ENCODE assay signal across 34 cellular contexts in genomic region chr3:171385086-171385485, GRCh38.
DNase-seq lines count a peak whose midpoint lies in the region; ATAC-seq, FAIRE-seq and TF ChIP-seq lines count a peak whose summit lies in the region.
"Had no signal": no experiment of that assay in that cellular context is flagged by ENCODE, and none has a peak within 500 bp of the region (broad histone marks: within the 10 kb centered on the region; RNA-seq: fewer than 3 reads in every experiment).

No MANE protein-coding gene starts in this region.

- peaks cover 82% of the 10 kb centered on the region for H3K4me1 Mint-ChIP-seq in CD8-positive, alpha-beta T cell (ENCODE audit: low read depth)
- H3K4me1 Mint-ChIP-seq in nephron: peaks cover 67% of the 10 kb centered on the region
- peaks cover 76 to 94% (median 93%) of the 10 kb centered on the region in 3 donors for H3K4me1 Mint-ChIP-seq in CD8-positive, alpha-beta memory T cell
- H3K4me1 Mint-ChIP-seq in activated CD4-positive, alpha-beta T cell treated with anti-CD3 and anti-CD28 coated beads for 36 hours: peaks cover 51% of the 10 kb centered on the region
- H3K4me1 Mint-ChIP-seq: B cell had no signal

- CTCF ChIA-PET in CD8-positive, alpha-beta T cell (lab: Charles Lee): no interaction called here
- CTCF ChIA-PET in H1 (lab: Charles Lee; ENCODE audit: partially characterized antibody): interaction anchor here (0.7 kb wide), 1 partner anchor 68 kb away, joined by 3 read pairs; no protein-coding TSS in a partner anchor
- CTCF ChIA-PET in CD8-positive, alpha-beta memory T cell (lab: Charles Lee): no interaction called here
- CTCF ChIA-PET in activated CD4-positive, alpha-beta T cell treated with anti-CD3 and anti-CD28 coated beads for 36 hours (lab: Charles Lee): interaction anchor here (1.1 to 1.7 kb wide), 4 partner anchors 10 to 74 kb away, joined by 3 read pairs; no protein-coding TSS in a partner anchor

- H3K27me3 Mint-ChIP-seq in CD8-positive, alpha-beta T cell (ENCODE audit: low read depth): no peaks in the 10 kb centered on the region
- no peaks in the 10 kb centered on the region for H3K27me3 Mint-ChIP-seq in nephron (ENCODE audit: low read depth)
- no peaks in the 10 kb centered on the region for H3K27me3 Mint-ChIP-seq in CD8-positive, alpha-beta memory T cell
- no peaks in the 10 kb centered on the region for H3K27me3 Mint-ChIP-seq in activated CD4-positive, alpha-beta T cell treated with anti-CD3 and anti-CD28 coated beads for 36 hours
- H3K27me3 Mint-ChIP-seq: activated CD4-positive, alpha-beta memory T cell treated with anti-CD3 and anti-CD28 coated beads, Interleukin-2, amount 10 ng/mL, durations not matched to agents 7 days and 5 days; activated naive CD8-positive, alpha-beta T cell treated with anti-CD3 and anti-CD28 coated beads, Interleukin-2, amount 10 ng/mL, durations not matched to agents 7 days and 5 days had no signal

- no peak overlapping the region for H3K27ac ChIP-seq in CD8-positive, alpha-beta T cell (ENCODE audit: low read depth, low read length)
- H3K27ac ChIP-seq in H1 (ENCODE audit: low read depth, low read length): no peak overlapping the region
- H3K27ac ChIP-seq in CD8-positive, alpha-beta memory T cell (ENCODE audit: low read depth, low read length): no peak overlapping the region
- H3K27ac ChIP-seq: coronary artery, esophagus squamous epithelium, heart left ventricle, neutrophil, prostate gland, right lobe of liver, spleen, tibial artery had no signal

- H2BK15ac ChIP-seq in H1 (ENCODE audit: low read length): no peak overlapping the region

- H3K4me2 ChIP-seq in H1 (ENCODE audit: insufficient read depth in 1 of 2, low read depth in 2 of 2, low read length in 2 of 2): peak overlapping the region in 1 of 2 experiments; percentile 44; a peak in 3 of 4 replicates

- H2BK5ac ChIP-seq in H1 (ENCODE audit: low read depth, low read length): no peak overlapping the region

- H3K27me3 ChIP-seq in CD8-positive, alpha-beta T cell (ENCODE audit: insufficient read depth, low read length): no peaks in the 10 kb centered on the region
- no peaks in the 10 kb centered on the region for H3K27me3 ChIP-seq in H1 (replicated peaks in 1 of 4; ENCODE audit: control insufficient read depth in 3 of 4, extremely low read depth in 1 of 4, insufficient read depth in 3 of 4, low read length in 3 of 4)
- no peaks in the 10 kb centered on the region for H3K27me3 ChIP-seq in CD8-positive, alpha-beta memory T cell (ENCODE audit: insufficient read depth, low read length, poor library complexity, severe bottlenecking)
- H3K27me3 ChIP-seq: esophagus squamous epithelium, heart left ventricle, neutrophil, right lobe of liver, spleen, tibial artery had no signal

- no peak overlapping the region for H3K4me3 ChIP-seq in CD8-positive, alpha-beta T cell (ENCODE audit: low read depth, low read length)
- H3K4me3 ChIP-seq in H1 (ENCODE audit: extremely low read depth in 1 of 4, insufficient read depth in 2 of 4, low read depth in 3 of 4, low read length in 4 of 4): no peak overlapping the region
- H3K4me3 ChIP-seq in CD8-positive, alpha-beta memory T cell (ENCODE audit: low read length): no peak overlapping the region
- H3K4me3 ChIP-seq: coronary artery, esophagus squamous epithelium, GM12878, heart left ventricle, prostate gland, right lobe of liver, spleen, tibial artery had no signal

- peaks cover 0 to 2% of the 10 kb centered on the region in 2 experiments for H4K20me1 ChIP-seq in H1 (replicated peaks in 1 of 2; ENCODE audit: control insufficient read depth in 1 of 2, insufficient read depth in 2 of 2, low read length in 2 of 2)

- no peak for DNase-seq in CD8-positive, alpha-beta T cell
- no peak for DNase-seq in H1 (ENCODE audit: low read depth in 1 of 2, low spot score in 2 of 2)
- no peak for DNase-seq in CD8-positive, alpha-beta memory T cell
- DNase-seq in GF-D8 (lab: John Stamatoyannopoulos, UW): no peak
- DNase-seq in activated CD4-positive, alpha-beta T cell treated with anti-CD3 and anti-CD28 coated beads for 36 hours: no peak
- DNase-seq: activated CD4-positive, alpha-beta memory T cell treated with anti-CD3 and anti-CD28 coated beads, Interleukin-2, amount 10 ng/mL, durations not matched to agents 7 days and 5 days; activated naive CD8-positive, alpha-beta T cell treated with anti-CD3 and anti-CD28 coated beads, Interleukin-2, amount 10 ng/mL, durations not matched to agents 7 days and 5 days; aorta; DMS153; esophagus squamous epithelium; foreskin melanocyte; heart left ventricle; immature natural killer cell; left colon; mammary epithelial cell; NCI-H1048; NCI-H2107; NCI-H748 treated with DMSO at 0.1 percent for 48 hours; right lobe of liver; spleen; stimulated activated CD4-positive, alpha-beta T cell treated with anti-CD3 and anti-CD28 coated beads, Interleukin-2, amount 100 ng/mL, for 24 hours; T-helper 2 cell; tibial artery had no signal

- H3K79me2 ChIP-seq in H1 (ENCODE audit: control insufficient read depth in 1 of 2, insufficient read depth in 2 of 2, low read length in 2 of 2): peaks cover 3 to 47% of the 10 kb centered on the region in 2 experiments; a peak in 2 of 4 replicates

- H3K4me3 Mint-ChIP-seq in CD8-positive, alpha-beta T cell: no peak overlapping the region
- H3K4me3 Mint-ChIP-seq in nephron: no peak overlapping the region
- H3K4me3 Mint-ChIP-seq in CD8-positive, alpha-beta memory T cell: peak overlapping the region in 1 of 7 donors; percentile 8
- H3K4me3 Mint-ChIP-seq in activated CD4-positive, alpha-beta T cell treated with anti-CD3 and anti-CD28 coated beads for 36 hours: no peak overlapping the region
- H3K4me3 Mint-ChIP-seq: activated CD4-positive, alpha-beta memory T cell treated with anti-CD3 and anti-CD28 coated beads, Interleukin-2, amount 10 ng/mL, durations not matched to agents 7 days and 5 days; activated naive CD8-positive, alpha-beta T cell treated with anti-CD3 and anti-CD28 coated beads, Interleukin-2, amount 10 ng/mL, durations not matched to agents 7 days and 5 days; B cell; immature natural killer cell had no signal

- H2AFZ ChIP-seq in H1 (ENCODE audit: low read length): no peak overlapping the region

- H3K23me2 ChIP-seq in H1 (ENCODE audit: low read depth, low read length): no peaks in the 10 kb centered on the region

- no peak for TF ChIP-seq CTCF in CD8-positive, alpha-beta T cell (IDR thresholded peaks at IDR 0.05)
- no peak for TF ChIP-seq CTCF in H1 (IDR thresholded peaks at IDR 0.05; ENCODE audit: control extremely low read depth in 1 of 3, insufficient read depth in 1 of 3, low read depth in 1 of 3, low read length in 3 of 3)
- no peak for TF ChIP-seq CTCF in nephron (IDR thresholded peaks at IDR 0.05; ENCODE audit: unreplicated experiment in 3 of 3)

- no peak overlapping the region; a peak in 1 of 7 replicates for H3K9ac ChIP-seq in H1 (replicated peaks in 1 of 4; ENCODE audit: extremely low read depth in 1 of 4, low read depth in 3 of 4, low read length in 3 of 4)

- H3K4ac ChIP-seq in H1 (replicated peaks; ENCODE audit: insufficient read length, low read depth, low read length): no peak overlapping the region

- H3K9me3 ChIP-seq in CD8-positive, alpha-beta T cell (ENCODE audit: low read length): no peaks in the 10 kb centered on the region
- H3K9me3 ChIP-seq in H1 (ENCODE audit: insufficient read depth in 2 of 2, low read depth in 1 of 2, low read length in 1 of 2): no peaks in the 10 kb centered on the region
- no peaks in the 10 kb centered on the region for H3K9me3 ChIP-seq in CD8-positive, alpha-beta memory T cell (ENCODE audit: low read length)
- H3K9me3 ChIP-seq: esophagus squamous epithelium, heart left ventricle, neutrophil, prostate gland, right lobe of liver, spleen, tibial artery had no signal

- H3K27ac Mint-ChIP-seq in CD8-positive, alpha-beta T cell: peak overlapping the region; percentile 13
- peak overlapping the region in 2 of 3 experiments; percentile 13 to 27 for H3K27ac Mint-ChIP-seq in nephron
- peak overlapping the region in 3 of 8 donors; percentile 21 to 61 (median 47) for H3K27ac Mint-ChIP-seq in CD8-positive, alpha-beta memory T cell
- H3K27ac Mint-ChIP-seq in activated CD4-positive, alpha-beta T cell treated with anti-CD3 and anti-CD28 coated beads for 36 hours: no peak overlapping the region
- H3K27ac Mint-ChIP-seq: activated CD4-positive, alpha-beta memory T cell treated with anti-CD3 and anti-CD28 coated beads, Interleukin-2, amount 10 ng/mL, durations not matched to agents 7 days and 5 days; activated naive CD8-positive, alpha-beta T cell treated with anti-CD3 and anti-CD28 coated beads, Interleukin-2, amount 10 ng/mL, durations not matched to agents 7 days and 5 days; B cell had no signal

- WGBS in H1 (ENCODE audit: extremely low coverage in 1 of 2, insufficient coverage in 1 of 2, insufficient read length in 1 of 2, insufficient replicate concordance in 2 of 2, low coverage in 1 of 2, low lambda C conversion rate in 2 of 2, missing lambda C conversion rate in 1 of 2), 2 experiments: 65% methylated on average over 5 of the region's 5 CpGs; no CpG with 5 or more reads in 1 of the 2 experiments

- no peaks in the 10 kb centered on the region for H3K9me3 Mint-ChIP-seq in CD8-positive, alpha-beta T cell
- no peaks in the 10 kb centered on the region for H3K9me3 Mint-ChIP-seq in nephron
- no peaks in the 10 kb centered on the region for H3K9me3 Mint-ChIP-seq in CD8-positive, alpha-beta memory T cell
- no peaks in the 10 kb centered on the region for H3K9me3 Mint-ChIP-seq in activated CD4-positive, alpha-beta T cell treated with anti-CD3 and anti-CD28 coated beads for 36 hours (ENCODE audit: low read depth)
- H3K9me3 Mint-ChIP-seq: activated CD4-positive, alpha-beta memory T cell treated with anti-CD3 and anti-CD28 coated beads, Interleukin-2, amount 10 ng/mL, durations not matched to agents 7 days and 5 days; immature natural killer cell had no signal

- TF ChIP-seq RAD21 in H1 (IDR thresholded peaks at IDR 0.05 in 1 of 2, conservative IDR thresholded peaks at IDR 0.05 in 1 of 2; ENCODE audit: low read depth in 2 of 2, low read length in 2 of 2): no peak

- intact Hi-C loops in CD8-positive, alpha-beta T cell (cut with DNase I, micrococcal nuclease): no loop called here
- intact Hi-C loops in activated CD4-positive, alpha-beta T cell treated with anti-CD3 and anti-CD28 coated beads for 36 hours (cut with DNase I, micrococcal nuclease): no loop called here

- no peaks in the 10 kb centered on the region for H3K36me3 ChIP-seq in CD8-positive, alpha-beta T cell (ENCODE audit: insufficient read depth, low read length)
- no peaks in the 10 kb centered on the region for H3K36me3 ChIP-seq in H1 (ENCODE audit: control insufficient read depth in 2 of 4, insufficient read depth in 4 of 4, low read length in 3 of 4)
- no peaks in the 10 kb centered on the region for H3K36me3 ChIP-seq in CD8-positive, alpha-beta memory T cell (ENCODE audit: insufficient read depth, low read length)
- H3K36me3 ChIP-seq: esophagus squamous epithelium, heart left ventricle, neutrophil, prostate gland, right lobe of liver, spleen, tibial artery had no signal

- H3K14ac ChIP-seq in H1 (ENCODE audit: insufficient read length): no peak overlapping the region

- H3K23ac ChIP-seq in H1 (ENCODE audit: insufficient read length): no peak overlapping the region

- 0 out of 2 replicates have a peak overlapping the region, but pooled peaks have one; percentile 4 for H3K18ac ChIP-seq in H1 (ENCODE audit: extremely low read depth, low read length)

- no peak overlapping the region for H4K5ac ChIP-seq in H1 (ENCODE audit: insufficient read length, low read depth, low read length)

- peaks cover 2% of the 10 kb centered on the region for H3K36me3 Mint-ChIP-seq in CD8-positive, alpha-beta T cell
- H3K36me3 Mint-ChIP-seq in nephron (ENCODE audit: low read depth): no peaks in the 10 kb centered on the region
- H3K36me3 Mint-ChIP-seq in CD8-positive, alpha-beta memory T cell: peaks cover 0 to 6% (median 4%) of the 10 kb centered on the region in 3 donors
- H3K36me3 Mint-ChIP-seq in activated CD4-positive, alpha-beta T cell treated with anti-CD3 and anti-CD28 coated beads for 36 hours (ENCODE audit: low read depth): peaks cover 3% of the 10 kb centered on the region
- H3K36me3 Mint-ChIP-seq: immature natural killer cell had no signal

- no peak for TF ChIP-seq POLR2A in H1 (IDR thresholded peaks at IDR 0.05; ENCODE audit: control extremely low read depth in 1 of 2, low read depth in 2 of 2, low read length in 2 of 2)

- no peak for FAIRE-seq in H1 (lab: Jason Lieb, UNC)
- FAIRE-seq: GM12878, H54 had no signal

- POLR2A ChIA-PET in CD8-positive, alpha-beta T cell (lab: Charles Lee): interaction anchor here (0.6 kb wide), 1 partner anchor 90 kb away, joined by 3 read pairs; no protein-coding TSS in a partner anchor
- POLR2A ChIA-PET in H1 (lab: Charles Lee; ENCODE audit: partially characterized antibody): interaction anchor here (1.0 to 1.1 kb wide), 2 partner anchors 8 to 54 kb away, joined by 3 to 5 read pairs; no protein-coding TSS in a partner anchor
- POLR2A ChIA-PET in CD8-positive, alpha-beta memory T cell (lab: Charles Lee): no interaction called here
- POLR2A ChIA-PET in activated CD4-positive, alpha-beta T cell treated with anti-CD3 and anti-CD28 coated beads for 36 hours (lab: Charles Lee): no interaction called here

- no peak for ATAC-seq in CD8-positive, alpha-beta T cell
- ATAC-seq in SK-N-SH treated with all-trans-retinoic acid at 6 μM for 48 hours (peak; percentile 4), HG03469 (IDR thresholded peaks at IDR 0.05; ENCODE audit: unreplicated experiment) (no peak)
- no peak for ATAC-seq in activated CD4-positive, alpha-beta T cell treated with anti-CD3 and anti-CD28 coated beads for 36 hours
- ATAC-seq: activated CD4-positive, CD25-positive, alpha-beta regulatory T cell treated with anti-CD3 and anti-CD28 coated beads, Interleukin-2, amount 50 U/mL, for 24 hours; GM12878; heart left ventricle; left colon; right lobe of liver; Right ventricle myocardium inferior had no signal

- H3K56ac ChIP-seq in H1 (replicated peaks; ENCODE audit: insufficient read length, low read depth, low read length): no peak overlapping the region

- H2BK20ac ChIP-seq in H1 (ENCODE audit: low read length): no peak overlapping the region

- no peak for TF ChIP-seq EP300 in H1 (IDR thresholded peaks at IDR 0.05; ENCODE audit: borderline replicate concordance in 1 of 2, low read depth in 2 of 2, low read length in 2 of 2)

- no peak overlapping the region for H2BK120ac ChIP-seq in H1 (replicated peaks; ENCODE audit: low read depth, low read length)

- H2BK12ac ChIP-seq in H1 (ENCODE audit: low read depth, low read length): no peak overlapping the region; the same call in 1 of the 2 replicates

- H3K79me1 ChIP-seq in H1 (ENCODE audit: low read depth, low read length): peaks cover 2% of the 10 kb centered on the region; the same call in 1 of the 2 replicates

- H2AK5ac ChIP-seq in H1 (ENCODE audit: low read depth, low read length): no peak overlapping the region; the same call in 1 of the 2 replicates

- no peak overlapping the region for H4K8ac ChIP-seq in H1 (ENCODE audit: extremely low read depth, insufficient read depth, low read length)

- H3K4me1 ChIP-seq in CD8-positive, alpha-beta T cell (ENCODE audit: insufficient read depth, low read length): peaks cover 18% of the 10 kb centered on the region
- peaks cover 0 to 23% (median 18%) of the 10 kb centered on the region in 4 experiments; a peak in 4 of 7 replicates for H3K4me1 ChIP-seq in H1 (replicated peaks in 1 of 4; ENCODE audit: control insufficient read depth in 3 of 4, insufficient read depth in 4 of 4, low read length in 3 of 4)
- peaks cover 37% of the 10 kb centered on the region for H3K4me1 ChIP-seq in CD8-positive, alpha-beta memory T cell (ENCODE audit: insufficient read depth, low read length)
- H3K4me1 ChIP-seq: prostate gland, spleen had no signal

- H4K91ac ChIP-seq in H1 (replicated peaks; ENCODE audit: insufficient read length, low read length): no peak overlapping the region

Comparison
In these comparisons a context has a peak if more than half of its experiments do, and no peak if none do; other contexts are left out.
1. CTCF ChIA-PET loops: an anchor here in H1 (0.7 kb wide) and activated CD4-positive, alpha-beta T cell treated with anti-CD3 and anti-CD28 coated beads for 36 hours (1.1 to 1.7 kb wide); none called in CD8-positive, alpha-beta T cell and CD8-positive, alpha-beta memory T cell.
2. POLR2A ChIA-PET loops: an anchor here in CD8-positive, alpha-beta T cell (0.6 kb wide) and H1 (1.0 to 1.1 kb wide); none called in CD8-positive, alpha-beta memory T cell and activated CD4-positive, alpha-beta T cell treated with anti-CD3 and anti-CD28 coated beads for 36 hours.